24 cellular contexts compared by ENCODE assay signal in the genomic region with DNA sequence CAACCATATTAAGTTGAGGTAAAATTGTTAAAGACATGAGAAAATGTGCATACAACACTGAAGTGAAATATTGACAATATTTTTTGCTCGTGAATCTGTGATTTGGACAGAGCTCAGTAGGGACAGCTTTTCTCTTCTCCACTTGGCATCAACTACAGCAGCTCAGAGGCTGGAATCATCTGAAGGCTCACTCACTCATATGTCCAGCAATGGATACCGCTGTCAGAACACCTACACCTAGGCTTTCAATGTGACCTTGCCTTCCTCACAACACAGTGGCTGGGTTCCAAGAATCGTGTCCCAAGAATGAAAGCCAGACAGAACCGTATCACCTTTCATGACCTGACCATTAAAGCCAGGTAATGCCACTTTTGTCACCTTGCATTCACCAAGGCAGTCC.
"Had no signal": no experiment of that assay in that cellular context is flagged by ENCODE, and none has a peak within 500 bp of the region (broad histone marks: within the 10 kb centered on the region; RNA-seq: fewer than 3 reads in every experiment).

No MANE protein-coding gene starts in this region.

- H3K9me3 ChIP-seq: colonic mucosa, left lung had no signal

- H3K4me1 ChIP-seq: colonic mucosa, esophagus muscularis mucosa, foreskin keratinocyte, gastroesophageal sphincter, heart left ventricle, left lung, lower lobe of right lung had no signal

- FAIRE-seq: endothelial cell of umbilical vein, frontal cortex had no signal

- ATAC-seq: foreskin keratinocyte, gastroesophageal sphincter, heart left ventricle, left colon, left lung, left ventricle myocardium superior, lower lobe of right lung had no signal

- H3K79me2 ChIP-seq: hepatocyte had no signal

- H2AFZ ChIP-seq: hepatocyte had no signal

- H3K4me2 ChIP-seq: hepatocyte had no signal

- DNase-seq: colonic mucosa; cortex of kidney; dermis blood vessel endothelial cell; effector CD4-positive, alpha-beta T cell; effector memory CD4-positive, alpha-beta T cell; foreskin keratinocyte; heart left ventricle; hypothalamus; immature natural killer cell; islet precursor cell; kidney; kidney glomerular epithelial cell; left colon; left lung; left ventricle myocardium superior; lower lobe of right lung; mesenchymal stem cell; midbrain had no signal

- H3K27ac ChIP-seq: colonic mucosa, dorsolateral prefrontal cortex, esophagus muscularis mucosa, foreskin keratinocyte, gastroesophageal sphincter, heart left ventricle, hepatocyte, left lung, lower lobe of right lung had no signal

- H3K4me3 ChIP-seq: colonic mucosa, dorsolateral prefrontal cortex, esophagus muscularis mucosa, gastroesophageal sphincter, heart left ventricle, hepatocyte, left lung, lower lobe of right lung had no signal

- H3K27me3 ChIP-seq: colonic mucosa, dorsolateral prefrontal cortex, esophagus muscularis mucosa, foreskin keratinocyte, gastroesophageal sphincter, heart left ventricle, hepatocyte, left lung had no signal

- H3K36me3 ChIP-seq: colonic mucosa, esophagus muscularis mucosa, gastroesophageal sphincter, heart left ventricle, left lung, lower lobe of right lung had no signal
